10 cellular contexts compared by ENCODE assay signal in genomic region chrX:78957768-78958130, GRCh38. TPM values are rescaled to one million over a fixed set of nuclear protein-coding genes. Genes with fewer than 3 reads are reported as not detected.
DNase-seq lines count a peak whose midpoint lies in the region; ATAC-seq and TF ChIP-seq lines count a peak whose summit lies in the region.
"Had no signal": no experiment of that assay in that cellular context is flagged by ENCODE, and none has a peak within 500 bp of the region (broad histone marks: within the 10 kb centered on the region; RNA-seq: fewer than 3 reads in every experiment).

No MANE protein-coding gene starts in this region.

- no peaks in the 10 kb centered on the region for H3K27me3 ChIP-seq in testis
- H3K27me3 ChIP-seq: vagina had no signal

- peaks cover 69% of the 10 kb centered on the region for H3K4me1 Mint-ChIP-seq in central memory CD8-positive, alpha-beta T cell

- H3K36me3 Mint-ChIP-seq in central memory CD8-positive, alpha-beta T cell (ENCODE audit: insufficient read depth): peaks cover 45% of the 10 kb centered on the region

- H3K27me3 Mint-ChIP-seq in central memory CD8-positive, alpha-beta T cell: no peaks in the 10 kb centered on the region

- ATAC-seq in GM18858 (IDR thresholded peaks at IDR 0.05; ENCODE audit: unreplicated experiment) (peak; percentile 89), GM21390 (IDR thresholded peaks at IDR 0.05; ENCODE audit: unreplicated experiment) (peak; percentile 91), HG03108 (IDR thresholded peaks at IDR 0.05; ENCODE audit: unreplicated experiment) (peak; percentile 83)
- no peak for ATAC-seq in central memory CD8-positive, alpha-beta T cell (replicated peaks; ENCODE audit: extremely low read depth, poor library complexity, severe bottlenecking)

- no peak for DNase-seq in central memory CD8-positive, alpha-beta T cell (ENCODE audit: low spot score in 2 of 2)
- DNase-seq in hippocampal formation (lab: John Stamatoyannopoulos, UW) (no peak), NCI-H2227 treated with DMSO at 0.1 percent for 48 hours (lab: John Stamatoyannopoulos, UW) (no peak), testis (no peak)
- DNase-seq: NCI-H69; stimulated activated CD4-positive, alpha-beta T cell treated with anti-CD3 and anti-CD28 coated beads, Interleukin-15, amount 100 ng/mL, for 24 hours had no signal

- no peaks in the 10 kb centered on the region for H3K36me3 ChIP-seq in testis (ENCODE audit: low read depth, missing control alignments)
- H3K36me3 ChIP-seq: vagina had no signal

- H3K4me3 ChIP-seq in testis: no peak overlapping the region
- H3K4me3 ChIP-seq: vagina had no signal

- no peak for TF ChIP-seq CTCF in testis (IDR thresholded peaks at IDR 0.05)

- intact Hi-C loops in testis (cut with DNase I; ENCODE audit: low total_unique reads): no loop called here

- TF ChIP-seq POLR2A in testis (IDR thresholded peaks at IDR 0.05): no peak

- H3K9me3 ChIP-seq in testis: no peaks in the 10 kb centered on the region
- H3K9me3 ChIP-seq: vagina had no signal

- H3K4me1 ChIP-seq in testis: no peaks in the 10 kb centered on the region
- H3K4me1 ChIP-seq: vagina had no signal

- H3K9me3 Mint-ChIP-seq in central memory CD8-positive, alpha-beta T cell: no peaks in the 10 kb centered on the region

- peak overlapping the region; percentile 48 for H3K4me3 Mint-ChIP-seq in central memory CD8-positive, alpha-beta T cell

- H3K27ac Mint-ChIP-seq in central memory CD8-positive, alpha-beta T cell (ENCODE audit: low read depth): peak overlapping the region; percentile 77

- no peak overlapping the region for H3K27ac ChIP-seq in testis
- H3K27ac ChIP-seq: vagina had no signal

RNA-seq across cellular contexts. Expression of gene P2RY10, which starts 12.6 kb away (rescaled TPM):
- under 1 TPM in 1 of 2 donors, not detected in 1; 0.81 TPM for total RNA-seq in testis
- polyA plus RNA-seq in testis (ENCODE audit: insufficient read depth, low read depth, low replicate concordance): 0.46 TPM
